2 cellular contexts compared by ENCODE assay signal in the genomic region with DNA sequence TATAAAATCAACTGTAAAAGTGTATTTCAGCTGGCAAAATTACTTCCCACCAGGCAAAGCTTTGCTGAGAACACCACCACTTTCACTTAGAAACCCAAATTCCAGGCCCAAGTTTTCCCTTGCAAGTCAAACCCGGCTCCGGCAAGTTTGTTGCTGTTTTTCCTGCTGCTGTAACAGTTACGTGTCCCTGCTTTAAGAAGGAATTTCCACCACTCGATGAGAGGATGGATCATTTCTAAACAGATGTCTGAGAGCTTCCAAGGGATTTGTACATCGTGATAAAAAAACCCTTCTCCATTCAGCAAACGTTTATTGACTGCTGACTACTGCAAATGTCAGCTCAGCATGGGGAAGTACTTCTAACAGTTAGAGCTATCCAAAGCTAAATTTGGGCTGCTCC.
TF ChIP-seq lines count a peak whose summit lies in the region.

No MANE protein-coding gene starts in this region.

TF ChIP-seq in IMR-90, 13 proteins besides CTCF, POLR2A, EP300 and RAD21:
- TF ChIP-seq MXI1 (IDR thresholded peaks at IDR 0.05; ENCODE audit: borderline replicate concordance, low read depth, low read length) (no peak), SMC3 (IDR thresholded peaks at IDR 0.05; ENCODE audit: low read depth, low read length) (no peak), RFX5 (IDR thresholded peaks at IDR 0.05; ENCODE audit: low read depth, low read length) (no peak), MAZ (IDR thresholded peaks at IDR 0.05; ENCODE audit: borderline replicate concordance, low read depth, low read length) (no peak), MAFK (IDR thresholded peaks at IDR 0.05; ENCODE audit: low read depth, low read length) (no peak), ELK1 (IDR thresholded peaks at IDR 0.05; ENCODE audit: borderline replicate concordance, low read depth, low read length) (no peak), FOS (IDR thresholded peaks at IDR 0.05; ENCODE audit: low read depth, low read length) (no peak), NFE2L2 (IDR thresholded peaks at IDR 0.05; ENCODE audit: low read depth, low read length) (no peak), RCOR1 (IDR thresholded peaks at IDR 0.05; ENCODE audit: insufficient replicate concordance, low read length) (no peak)
- TF ChIP-seq, protein P1, sequence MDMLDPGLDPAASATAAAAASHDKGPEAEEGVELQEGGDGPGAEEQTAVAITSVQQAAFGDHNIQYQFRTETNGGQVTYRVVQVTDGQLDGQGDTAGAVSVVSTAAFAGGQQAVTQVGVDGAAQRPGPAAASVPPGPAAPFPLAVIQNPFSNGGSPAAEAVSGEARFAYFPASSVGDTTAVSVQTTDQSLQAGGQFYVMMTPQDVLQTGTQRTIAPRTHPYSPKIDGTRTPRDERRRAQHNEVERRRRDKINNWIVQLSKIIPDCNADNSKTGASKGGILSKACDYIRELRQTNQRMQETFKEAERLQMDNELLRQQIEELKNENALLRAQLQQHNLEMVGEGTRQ (IDR thresholded peaks at IDR 0.05; ENCODE audit: low read depth, low read length) = no peak

TF ChIP-seq in H1, 55 proteins besides CTCF, POLR2A, EP300 and RAD21:
- TF ChIP-seq BCL11A (IDR thresholded peaks at IDR 0.05; ENCODE audit: low read depth in 2 of 2, low read length in 2 of 2) (no peak), FOSL1 (IDR thresholded peaks at IDR 0.05; ENCODE audit: insufficient read depth, low read depth, low read length) (no peak), CHD7 (IDR thresholded peaks at IDR 0.05; ENCODE audit: insufficient replicate concordance, low read length) (no peak), ZNF274 (IDR thresholded peaks at IDR 0.05; ENCODE audit: borderline replicate concordance, extremely low read depth, low read length) (no peak), CHD2 (IDR thresholded peaks at IDR 0.05; ENCODE audit: low read length) (no peak), SAP30 (IDR thresholded peaks at IDR 0.05; ENCODE audit: insufficient read depth, insufficient replicate concordance, low read length) (no peak), SP1 (IDR thresholded peaks at IDR 0.05; ENCODE audit: low read depth, low read length) (no peak), ASH2L (IDR thresholded peaks at IDR 0.05; ENCODE audit: low read length) (no peak), MAX (IDR thresholded peaks at IDR 0.05) (no peak), CHD1 (IDR thresholded peaks at IDR 0.05; ENCODE audit: low read depth, low read length) (no peak), POU5F1 (IDR thresholded peaks at IDR 0.05; ENCODE audit: low read depth, low read length) (no peak), SIRT6 (IDR thresholded peaks at IDR 0.05; ENCODE audit: low read length) (no peak), MAFK (IDR thresholded peaks at IDR 0.05; ENCODE audit: low read depth, low read length) (no peak), RFX5 (IDR thresholded peaks at IDR 0.05; ENCODE audit: borderline replicate concordance, low read depth, low read length) (no peak), SUZ12 (IDR thresholded peaks at IDR 0.05; ENCODE audit: low read length) (no peak), YY1 (IDR thresholded peaks at IDR 0.05; ENCODE audit: low read depth, low read length) (no peak)
- TF ChIP-seq, protein P1 (IDR thresholded peaks at IDR 0.05; ENCODE audit: low read length) = no peak
TF ChIP-seq in H1: peak in this region for 0.
